13 cellular contexts compared by ENCODE assay signal in genomic region chr2:13560322-13560721, GRCh38.
A peak's percentile ranks its signal among the peaks of the same experiment; 100 is the strongest.
DNase-seq lines count a peak whose midpoint lies in the region; ATAC-seq, FAIRE-seq and TF ChIP-seq lines count a peak whose summit lies in the region.
"Had no signal": no experiment of that assay in that cellular context is flagged by ENCODE, and none has a peak within 500 bp of the region (broad histone marks: within the 10 kb centered on the region; RNA-seq: fewer than 3 reads in every experiment).

No MANE protein-coding gene starts in this region.

- intact Hi-C loops in PC-3 (cut with micrococcal nuclease): no loop called here

- no peak for TF ChIP-seq CTCF in GM12864 (IDR thresholded peaks at IDR 0.05; ENCODE audit: low read depth, low read length, missing control alignments)
- no peak for TF ChIP-seq CTCF in PC-3 (conservative IDR thresholded peaks at IDR 0.05; ENCODE audit: low read depth, low read length)

- no peaks in the 10 kb centered on the region for H3K36me3 ChIP-seq in PC-3 (ENCODE audit: low read depth, low read length)

- POLR2A ChIA-PET in PC-3 (lab: Charles Lee; ENCODE audit: unreplicated experiment): no interaction called here

- no peak overlapping the region for H3K4me3 ChIP-seq in GM12864 (ENCODE audit: low read depth, low read length)
- no peak overlapping the region for H3K4me3 ChIP-seq in PC-3 (ENCODE audit: low read length)

- peak; percentile 68 for ATAC-seq in GM19438 (IDR thresholded peaks at IDR 0.05; ENCODE audit: low read depth, unreplicated experiment)
- ATAC-seq in HG02610 (IDR thresholded peaks at IDR 0.05; ENCODE audit: unreplicated experiment): peak; percentile 46
- peak; percentile 57 for ATAC-seq in HG03342 (IDR thresholded peaks at IDR 0.05; ENCODE audit: unreplicated experiment)
- no peak for ATAC-seq in PC-3
- ATAC-seq: stimulated activated memory B cell treated with anti-CD40 and anti-IgM and Interleukin-4, amounts not matched to agents 10 μg/mL and 1 μg/mL and 100 μg/mL, for 72 hours had no signal

- no peak overlapping the region for H3K9ac ChIP-seq in PC-3 (ENCODE audit: low read length)

- no peaks in the 10 kb centered on the region for H3K9me2 ChIP-seq in PC-3 (replicated peaks; ENCODE audit: low read length)

- BruUV-seq in PC-3 (replicated peaks; lab: Mats Ljungman, UMichigan): no TSS peak

- CTCF ChIA-PET in PC-3 (lab: Charles Lee): no interaction called here

- H3K4me2 ChIP-seq in PC-3 (ENCODE audit: low read length): no peak overlapping the region

- DNase-seq in GM12864 (ENCODE audit: low read depth) (peak; percentile 30), cortex of kidney (lab: John Stamatoyannopoulos, UW) (no peak), PC-3 (no peak), superior temporal gyrus (ENCODE audit: extremely low spot score) (no peak), frontal cortex (ENCODE audit: low spot score in 2 of 2) (no peak)
- DNase-seq: 8988T; activated CD4-positive, alpha-beta T cell treated with anti-CD3 and anti-CD28 coated beads, Interleukin-2, amount 50 U/mL, for 48 hours; SIG-M5; T1000 had no signal

- no peaks in the 10 kb centered on the region for H3K79me2 ChIP-seq in PC-3 (ENCODE audit: low read length)

- FAIRE-seq in frontal cortex (lab: Jason Lieb, UNC): no peak

- no peaks in the 10 kb centered on the region for H4K20me1 ChIP-seq in PC-3 (ENCODE audit: low read length)

- H3K4me1 ChIP-seq in PC-3 (ENCODE audit: insufficient read depth, low read length): peaks cover 24% of the 10 kb centered on the region

- H2AFZ ChIP-seq in PC-3 (ENCODE audit: low read length): no peak overlapping the region

- H3F3A ChIP-seq in PC-3 (ENCODE audit: low read length, unreplicated experiment): no peaks in the 10 kb centered on the region

- no peaks in the 10 kb centered on the region for H3K9me3 ChIP-seq in PC-3 (ENCODE audit: low read length)

- H3K27ac ChIP-seq in PC-3 (ENCODE audit: low read length): no peak overlapping the region

- no peaks in the 10 kb centered on the region for H3K27me3 ChIP-seq in PC-3 (ENCODE audit: low read length)
